14 cellular contexts compared by ENCODE assay signal in the genomic region with DNA sequence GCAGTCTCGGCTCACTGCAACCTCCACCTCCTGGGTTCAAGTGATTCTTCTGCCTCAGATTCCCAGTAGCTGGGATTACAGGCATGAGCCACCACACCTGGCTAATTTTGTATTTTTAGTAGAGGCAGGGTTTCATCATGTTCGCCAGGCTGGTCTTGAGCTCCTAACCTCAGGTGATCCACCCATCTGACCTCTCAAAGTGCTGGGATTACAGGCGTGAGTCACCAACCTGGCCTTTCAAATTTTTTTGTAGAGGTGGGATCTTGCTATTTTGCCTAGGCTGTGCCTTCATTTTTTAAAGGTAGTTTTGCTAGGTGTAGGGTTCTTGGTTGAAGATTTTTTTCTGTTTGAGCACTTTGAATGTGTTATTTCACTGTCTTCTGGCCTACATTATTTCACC. TPM values are rescaled to one million over a fixed set of nuclear protein-coding genes. Genes with fewer than 3 reads are reported as not detected.
DNase-seq lines count a peak whose midpoint lies in the region; ATAC-seq and TF ChIP-seq lines count a peak whose summit lies in the region.
"Had no signal": no experiment of that assay in that cellular context is flagged by ENCODE, and none has a peak within 500 bp of the region (broad histone marks: within the 10 kb centered on the region; RNA-seq: fewer than 3 reads in every experiment).

No MANE protein-coding gene starts in this region.

- no peak for ATAC-seq in stimulated activated naive CD8-positive, alpha-beta T cell treated with anti-CD3 and anti-CD28 coated beads, Interleukin-15, amount 100 ng/mL, for 72 hours

- no peak overlapping the region for H3K4me3 Mint-ChIP-seq in T-helper 2 cell treated with Interferon-gamma antibody and Interleukin-4, amounts not matched to agents 5 μg/mL and 100 μg/mL, for 36 hours
- H3K4me3 Mint-ChIP-seq in stimulated activated naive CD8-positive, alpha-beta T cell treated with anti-CD3 and anti-CD28 coated beads, Interleukin-15, Interleukin-2, amounts not matched to agents 100 ng/mL and 50 ng/mL, for 24 hours: no peak overlapping the region
- H3K4me3 Mint-ChIP-seq in stimulated activated naive CD8-positive, alpha-beta T cell treated with anti-CD3 and anti-CD28 coated beads, Interleukin-15, amount 100 ng/mL, for 72 hours: no peak overlapping the region
- H3K4me3 Mint-ChIP-seq: H9 had no signal

- no peaks in the 10 kb centered on the region for H3K27me3 ChIP-seq in osteoblast (ENCODE audit: insufficient read depth, low read length)
- H3K27me3 ChIP-seq: BLaER1 had no signal

- H2AFZ ChIP-seq in osteoblast (ENCODE audit: low read length): no peak overlapping the region

- TF ChIP-seq CTCF in osteoblast (IDR thresholded peaks at IDR 0.05; ENCODE audit: extremely low read depth, low read depth, low read length) (no peak), RWPE1 (conservative IDR thresholded peaks at IDR 0.05; ENCODE audit: low read depth) (no peak)

- H4K20me1 ChIP-seq in osteoblast (ENCODE audit: insufficient read depth, low read length): no peaks in the 10 kb centered on the region

- H3K4me3 ChIP-seq in osteoblast (ENCODE audit: insufficient read depth, low read length): no peak overlapping the region
- H3K4me3 ChIP-seq: BLaER1 had no signal

- DNase-seq in T-helper 2 cell treated with Interferon-gamma antibody and Interleukin-4, amounts not matched to agents 5 μg/mL and 100 μg/mL, for 36 hours (ENCODE audit: low spot score): no peak
- DNase-seq in T-helper 2 cell: no peak
- DNase-seq in stimulated activated naive CD8-positive, alpha-beta T cell treated with anti-CD3 and anti-CD28 coated beads, Interleukin-15, amount 100 ng/mL, for 72 hours: no peak
- peak; percentile 5 for DNase-seq in osteoblast (ENCODE audit: insufficient read length, low spot score, missing footprints)
- DNase-seq in NCI-H2196 treated with DMSO at 0.1 percent for 48 hours (lab: John Stamatoyannopoulos, UW; ENCODE audit: unreplicated experiment): no peak
- no peak for DNase-seq in RWPE1 (ENCODE audit: low spot score)
- DNase-seq: Caco-2; CD8-positive, alpha-beta memory T cell; GDM1; GOT3; H9 had no signal

- H3K79me2 ChIP-seq in osteoblast (ENCODE audit: insufficient read depth, low read length): peaks cover 3% of the 10 kb centered on the region

- no peak overlapping the region for H3K4me2 ChIP-seq in osteoblast (ENCODE audit: insufficient read depth, low read length)
- H3K4me2 ChIP-seq: BLaER1 had no signal

- no peaks in the 10 kb centered on the region for H3K9me3 Mint-ChIP-seq in T-helper 2 cell treated with Interferon-gamma antibody and Interleukin-4, amounts not matched to agents 5 μg/mL and 100 μg/mL, for 36 hours
- no peaks in the 10 kb centered on the region for H3K9me3 Mint-ChIP-seq in stimulated activated naive CD8-positive, alpha-beta T cell treated with anti-CD3 and anti-CD28 coated beads, Interleukin-15, Interleukin-2, amounts not matched to agents 100 ng/mL and 50 ng/mL, for 24 hours
- no peaks in the 10 kb centered on the region for H3K9me3 Mint-ChIP-seq in stimulated activated naive CD8-positive, alpha-beta T cell treated with anti-CD3 and anti-CD28 coated beads, Interleukin-15, amount 100 ng/mL, for 72 hours
- H3K9me3 Mint-ChIP-seq: CD8-positive, alpha-beta memory T cell had no signal

- no peak overlapping the region for H3K27ac ChIP-seq in osteoblast (ENCODE audit: low read depth, low read length)
- H3K27ac ChIP-seq in RWPE1: no peak overlapping the region
- H3K27ac ChIP-seq: 22Rv1, BLaER1 had no signal

- H3K4me1 ChIP-seq in osteoblast (ENCODE audit: insufficient read depth, low read length): peaks cover under 1% of the 10 kb centered on the region
- H3K4me1 ChIP-seq: Caco-2 had no signal

- H3K36me3 ChIP-seq in osteoblast (ENCODE audit: insufficient read depth, low read length): peaks cover 6% of the 10 kb centered on the region

- H3K4me1 Mint-ChIP-seq in T-helper 2 cell treated with Interferon-gamma antibody and Interleukin-4, amounts not matched to agents 5 μg/mL and 100 μg/mL, for 36 hours (ENCODE audit: low read depth): peaks cover 9% of the 10 kb centered on the region
- H3K4me1 Mint-ChIP-seq in stimulated activated naive CD8-positive, alpha-beta T cell treated with anti-CD3 and anti-CD28 coated beads, Interleukin-15, Interleukin-2, amounts not matched to agents 100 ng/mL and 50 ng/mL, for 24 hours (ENCODE audit: low read depth): peaks cover 28% of the 10 kb centered on the region
- peaks cover 23% of the 10 kb centered on the region for H3K4me1 Mint-ChIP-seq in stimulated activated naive CD8-positive, alpha-beta T cell treated with anti-CD3 and anti-CD28 coated beads, Interleukin-15, amount 100 ng/mL, for 72 hours
- H3K4me1 Mint-ChIP-seq: H9 had no signal

- H3K36me3 Mint-ChIP-seq in T-helper 2 cell treated with Interferon-gamma antibody and Interleukin-4, amounts not matched to agents 5 μg/mL and 100 μg/mL, for 36 hours (ENCODE audit: low read depth): peaks cover 39% of the 10 kb centered on the region
- peaks cover 47% of the 10 kb centered on the region for H3K36me3 Mint-ChIP-seq in stimulated activated naive CD8-positive, alpha-beta T cell treated with anti-CD3 and anti-CD28 coated beads, Interleukin-15, Interleukin-2, amounts not matched to agents 100 ng/mL and 50 ng/mL, for 24 hours (ENCODE audit: low read depth)

- H3K9me3 ChIP-seq in osteoblast (ENCODE audit: low read depth, low read length): no peaks in the 10 kb centered on the region
- H3K9me3 ChIP-seq: Caco-2 had no signal

- CTCF ChIA-PET in RWPE1 (lab: Yijun Ruan, JAX): no interaction called here

- no peaks in the 10 kb centered on the region for H3K27me3 Mint-ChIP-seq in T-helper 2 cell treated with Interferon-gamma antibody and Interleukin-4, amounts not matched to agents 5 μg/mL and 100 μg/mL, for 36 hours (ENCODE audit: low read depth)
- no peaks in the 10 kb centered on the region for H3K27me3 Mint-ChIP-seq in stimulated activated naive CD8-positive, alpha-beta T cell treated with anti-CD3 and anti-CD28 coated beads, Interleukin-15, Interleukin-2, amounts not matched to agents 100 ng/mL and 50 ng/mL, for 24 hours
- H3K27me3 Mint-ChIP-seq in stimulated activated naive CD8-positive, alpha-beta T cell treated with anti-CD3 and anti-CD28 coated beads, Interleukin-15, amount 100 ng/mL, for 72 hours: no peaks in the 10 kb centered on the region
- H3K27me3 Mint-ChIP-seq: CD8-positive, alpha-beta memory T cell had no signal

- H3K27ac Mint-ChIP-seq in T-helper 2 cell treated with Interferon-gamma antibody and Interleukin-4, amounts not matched to agents 5 μg/mL and 100 μg/mL, for 36 hours: peak overlapping the region; percentile 26
- peak overlapping the region; percentile 55 for H3K27ac Mint-ChIP-seq in stimulated activated naive CD8-positive, alpha-beta T cell treated with anti-CD3 and anti-CD28 coated beads, Interleukin-15, Interleukin-2, amounts not matched to agents 100 ng/mL and 50 ng/mL, for 24 hours
- H3K27ac Mint-ChIP-seq in stimulated activated naive CD8-positive, alpha-beta T cell treated with anti-CD3 and anti-CD28 coated beads, Interleukin-15, amount 100 ng/mL, for 72 hours: no peak overlapping the region

- POLR2A ChIA-PET in RWPE1 (lab: Yijun Ruan, JAX; ENCODE audit: low non-redundant PET): no interaction called here

RNA-seq across cellular contexts. Expression of a gene that starts 6.2 kb away (rescaled TPM):
- total RNA-seq in osteoblast: 31.8 and 40.9 TPM in 2 replicates

RNA-seq across cellular contexts. Expression of a gene that starts 12.3 kb away (rescaled TPM):
- 511 and 578 TPM in 2 replicates for total RNA-seq in osteoblast

RNA-seq across cellular contexts. Expression of a gene that starts 38.3 kb away (rescaled TPM):
- 5.8 and 6.8 TPM in 2 replicates for total RNA-seq in osteoblast

Comparison
In these comparisons a context has a peak if more than half of its experiments do, and no peak if none do; other contexts are left out.
1. H3K27ac Mint-ChIP-seq: peak in T-helper 2 cell treated with Interferon-gamma antibody and Interleukin-4, amounts not matched to agents 5 μg/mL and 100 μg/mL, for 36 hours (single experiment) and stimulated activated naive CD8-positive, alpha-beta T cell treated with anti-CD3 and anti-CD28 coated beads, Interleukin-15, Interleukin-2, amounts not matched to agents 100 ng/mL and 50 ng/mL, for 24 hours (single experiment); none in stimulated activated naive CD8-positive, alpha-beta T cell treated with anti-CD3 and anti-CD28 coated beads, Interleukin-15, amount 100 ng/mL, for 72 hours (0 of 2).